8 cellular contexts compared by ENCODE assay signal in genomic region chr1:15617874-15618684, GRCh38. TPM values are rescaled to one million over a fixed set of nuclear protein-coding genes. Genes with fewer than 3 reads are reported as not detected.
DNase-seq lines count a peak whose midpoint lies in the region; FAIRE-seq and TF ChIP-seq lines count a peak whose summit lies in the region.

No MANE protein-coding gene starts in this region.

- H3K27me3 ChIP-seq in SJCRH30 (no peaks in the 10 kb centered on the region), bronchial epithelial cell (ENCODE audit: control insufficient read depth, insufficient read depth, low read length) (no peaks in the 10 kb centered on the region)

- H3K36me3 ChIP-seq in SJCRH30 (0 out of 2 replicates have a peak, but pooled peaks cover 4% of the 10 kb centered on the region), bronchial epithelial cell (ENCODE audit: control insufficient read depth, insufficient read depth, low read length) (no peaks in the 10 kb centered on the region)

- H3K4me3 ChIP-seq in SJCRH30 (peak overlapping the region; percentile 90), bronchial epithelial cell (ENCODE audit: low read depth, low read length) (peak overlapping the region; percentile 66)

- peak overlapping the region; percentile 66 for H3K27ac ChIP-seq in SJCRH30

- FAIRE-seq in bronchial epithelial cell (lab: Jason Lieb, UNC): no peak

- peak; percentile 58 for DNase-seq in D341Med (ENCODE audit: low spot score)
- DNase-seq in GM20000 (ENCODE audit: low spot score): peak; percentile 71
- DNase-seq in HPDE6-E6E7 (ENCODE audit: extremely low spot score): peak; percentile 44
- peak; percentile 58 to 66 for DNase-seq in SJCRH30
- DNase-seq in bronchial epithelial cell (ENCODE audit: low read depth): peak; percentile 81
- DNase-seq in kidney tubule cell (ENCODE audit: low spot score): peak; percentile 39
- DNase-seq in stimulated activated CD4-positive, alpha-beta T cell treated with anti-CD3 and anti-CD28 coated beads, TNF-alpha, amount 100 ng/mL, for 48 hours (ENCODE audit: low read depth in 3 of 3): peak in 2 of 3 donors; percentile 6 to 25
- no peak for DNase-seq in effector CD4-positive, alpha-beta T cell

- no peaks in the 10 kb centered on the region for H3K9me3 ChIP-seq in SJCRH30 (replicated peaks)

- no peak for TF ChIP-seq CTCF in GM20000 (IDR thresholded peaks at IDR 0.05; ENCODE audit: extremely low read depth, missing control alignments)
- no peak for TF ChIP-seq CTCF in bronchial epithelial cell (IDR thresholded peaks at IDR 0.05; ENCODE audit: insufficient read depth, low read length, severe bottlenecking)

- H3K4me1 ChIP-seq in SJCRH30: no peaks in the 10 kb centered on the region

RNA-seq across cellular contexts. Expression of gene DDI2, which starts 0.8 kb away (rescaled TPM):
- total RNA-seq in SJCRH30 (2014; rRNA removed; shearing (Covaris generic)): 27.5 and 29.1 TPM in 2 replicates
- 13.7 and 19.1 TPM in 2 replicates for total RNA-seq in bronchial epithelial cell

RNA-seq across cellular contexts. Expression of gene AGMAT, which starts 33.2 kb away (rescaled TPM):
- not detected in 2 replicates for total RNA-seq in SJCRH30 (2014; rRNA removed; shearing (Covaris generic))
- total RNA-seq in bronchial epithelial cell: 0.51 and 1.6 TPM in 2 replicates
